In genomic region chr13:79395881-79396280, GRCh38 we compare ENCODE assay signal across 1 cellular context.
TF ChIP-seq lines count a peak whose summit lies in the region.

No MANE protein-coding gene starts in this region.

TF ChIP-seq in HEK293, 187 proteins besides CTCF, POLR2A, EP300 and RAD21:
- TF ChIP-seq ZFP41 (tag by site-specific recombination; IDR thresholded peaks at IDR 0.05; ENCODE audit: borderline replicate concordance) (no peak), SETDB1 (IDR thresholded peaks at IDR 0.05; ENCODE audit: insufficient read length, low read length) (peak; percentile 98), TRIM28 (IDR thresholded peaks at IDR 0.05; ENCODE audit: borderline replicate concordance, low read length) (peak; percentile 93), ZNF223 (tag by site-specific recombination; IDR thresholded peaks at IDR 0.05) (no peak), ZNF626 (tag by site-specific recombination; IDR thresholded peaks at IDR 0.05) (0 out of 2 replicates have a peak, but pooled peaks have one; percentile 27), ZNF639 (tag by site-specific recombination; IDR thresholded peaks at IDR 0.05) (0 out of 2 replicates have a peak, but pooled peaks have one; percentile 21), ZNF549 (tag by site-specific recombination; IDR thresholded peaks at IDR 0.05) (peak; percentile 54), ZNF529 (tag by site-specific recombination; IDR thresholded peaks at IDR 0.05; ENCODE audit: insufficient replicate concordance) (peak; percentile 16), SP7 (tag by site-specific recombination; IDR thresholded peaks at IDR 0.05) (peak; percentile 43; the same call in 1 of the 2 replicates), ZNF211 (tag by site-specific recombination; IDR thresholded peaks at IDR 0.05; ENCODE audit: low read depth) (no peak), ZNF610 (tag by site-specific recombination; IDR thresholded peaks at IDR 0.05; ENCODE audit: borderline replicate concordance) (peak; percentile 75; the same call in 1 of the 2 replicates), ZNF558 (tag by site-specific recombination; IDR thresholded peaks at IDR 0.05) (peak; percentile 100), ZNF280D (tag by site-specific recombination; IDR thresholded peaks at IDR 0.05) (0 out of 2 replicates have a peak, but pooled peaks have one; percentile 70)
